In the genomic region with DNA sequence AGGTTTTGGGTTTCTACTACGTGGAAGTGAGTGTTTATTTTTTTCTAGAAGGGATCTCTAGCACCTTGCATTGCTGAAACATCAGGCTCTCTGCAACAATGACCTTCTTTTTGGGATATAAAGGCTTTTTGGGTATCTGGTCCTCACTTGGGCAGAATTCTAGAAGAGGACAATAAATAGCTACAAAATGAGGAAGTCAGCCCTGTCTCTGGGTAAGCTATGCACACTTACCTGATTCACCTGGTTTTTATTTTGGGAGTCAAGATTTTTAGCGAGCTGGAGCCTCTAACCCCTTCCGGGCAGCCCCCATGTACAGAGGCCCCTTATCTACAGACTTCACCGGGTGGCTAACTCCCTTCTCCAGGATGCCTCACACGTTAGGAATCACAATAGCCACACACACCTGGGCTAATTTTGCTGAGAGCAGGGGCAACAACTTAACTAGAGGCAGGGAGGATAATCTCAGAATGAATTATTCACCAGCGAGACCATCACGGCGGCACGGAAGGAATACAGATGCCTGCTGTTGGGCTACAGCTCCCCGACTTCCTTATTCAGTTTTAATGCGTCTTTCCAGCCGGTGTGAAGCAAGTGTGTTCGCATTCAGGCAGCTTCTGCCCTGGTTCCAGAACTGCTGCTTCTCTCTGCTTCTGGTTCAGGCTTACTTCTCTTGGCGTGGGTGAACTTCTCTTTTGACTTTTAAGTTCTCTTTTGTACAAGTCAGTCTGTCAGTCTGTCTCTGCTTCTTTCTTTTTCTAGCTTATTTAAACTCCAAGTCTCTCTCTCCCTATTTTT, we compare ENCODE assay signal across 23 cellular contexts.
DNase-seq lines count a peak whose midpoint lies in the region; ATAC-seq and TF ChIP-seq lines count a peak whose summit lies in the region.
"Had no signal": no experiment of that assay in that cellular context is flagged by ENCODE, and none has a peak within 500 bp of the region (broad histone marks: within the 10 kb centered on the region; RNA-seq: fewer than 3 reads in every experiment).

No MANE protein-coding gene starts in this region.

- WGBS in hepatocyte (ENCODE audit: low lambda C conversion rate, missing lambda C conversion rate) = 47% methylated on average over 14 of the region's 14 CpGs
- 57% methylated on average over 14 of the region's 14 CpGs for WGBS in smooth muscle cell (ENCODE audit: low lambda C conversion rate)

- DNase-seq in KG1 (lab: John Stamatoyannopoulos, UW) = peak; percentile 23
- no peak for DNase-seq in hepatocyte (ENCODE audit: low spot score)
- no peak for DNase-seq in smooth muscle cell (lab: John Stamatoyannopoulos, UW; ENCODE audit: unreplicated experiment)
- no peak for DNase-seq in T-helper 2 cell treated with Interferon-gamma antibody and Interleukin-4, amounts not matched to agents 5 μg/mL and 100 μg/mL, for 36 hours (ENCODE audit: low spot score)
- no peak for DNase-seq in GM19240 (ENCODE audit: insufficient read length, low spot score)
- DNase-seq: activated CD4-positive, alpha-beta T cell treated with anti-CD3 and anti-CD28 coated beads for 1 hour; activated CD8-positive, alpha-beta memory T cell treated with anti-CD3 and anti-CD28 coated beads for 24 hours; activated naive CD4-positive, alpha-beta T cell treated with anti-CD3 and anti-CD28 coated beads, Interleukin-2, amount 50 U/mL, for 16 hours; activated T-cell treated with anti-CD3 and anti-CD28 coated beads, Interleukin-2, amount 50 U/mL, for 48 hours; DMS53; GDM1; left colon; NCI-H146; NCI-H2171; NCI-H526 treated with DMSO at 0.1 percent for 48 hours; sigmoid colon had no signal

- H4K20me1 ChIP-seq in OCI-LY3 (ENCODE audit: insufficient read depth, low read length) (no peaks in the 10 kb centered on the region; the same call in 1 of the 2 replicates), hepatocyte (ENCODE audit: insufficient read depth, poor library complexity, severe bottlenecking) (no peaks in the 10 kb centered on the region), smooth muscle cell (ENCODE audit: low read depth) (no peaks in the 10 kb centered on the region)

- H3K9me3 Mint-ChIP-seq in T-helper 2 cell treated with Interferon-gamma antibody and Interleukin-4, amounts not matched to agents 5 μg/mL and 100 μg/mL, for 36 hours = no peaks in the 10 kb centered on the region
- H3K9me3 Mint-ChIP-seq: nephron had no signal

- no peaks in the 10 kb centered on the region for H3K79me2 ChIP-seq in OCI-LY3 (ENCODE audit: low read length)
- H3K79me2 ChIP-seq in hepatocyte = no peaks in the 10 kb centered on the region
- H3K79me2 ChIP-seq in smooth muscle cell (ENCODE audit: low read depth) = no peaks in the 10 kb centered on the region
- H3K79me2 ChIP-seq: parathyroid adenoma had no signal

- no peak overlapping the region for H2AFZ ChIP-seq in OCI-LY3 (ENCODE audit: low read depth, low read length)
- H2AFZ ChIP-seq in hepatocyte = no peak overlapping the region
- H2AFZ ChIP-seq in smooth muscle cell (ENCODE audit: low read depth) = no peak overlapping the region
- H2AFZ ChIP-seq: parathyroid adenoma had no signal

- peaks cover 66% of the 10 kb centered on the region for H3K27me3 ChIP-seq in OCI-LY3 (ENCODE audit: low read depth, low read length)
- H3K27me3 ChIP-seq in hepatocyte = peaks cover 10% of the 10 kb centered on the region
- H3K27me3 ChIP-seq in smooth muscle cell (ENCODE audit: low read depth) = peaks cover 3% of the 10 kb centered on the region
- H3K27me3 ChIP-seq: gastroesophageal sphincter, sigmoid colon, vagina had no signal

- H3K4me3 ChIP-seq in OCI-LY3 (ENCODE audit: low read length) = no peak overlapping the region
- H3K4me3 ChIP-seq in hepatocyte = no peak overlapping the region
- no peak overlapping the region for H3K4me3 ChIP-seq in smooth muscle cell
- H3K4me3 ChIP-seq: coronary artery, gastroesophageal sphincter, sigmoid colon, vagina had no signal

- H3K4me1 ChIP-seq in OCI-LY3 (ENCODE audit: low read length) = peaks cover 28% of the 10 kb centered on the region
- H3K4me1 ChIP-seq in hepatocyte (ENCODE audit: insufficient read depth) = peaks cover 15% of the 10 kb centered on the region
- no peaks in the 10 kb centered on the region for H3K4me1 ChIP-seq in smooth muscle cell (ENCODE audit: low read depth)

- H3K9ac ChIP-seq in OCI-LY3 (ENCODE audit: low read length) (no peak overlapping the region), smooth muscle cell (ENCODE audit: low read depth) (no peak overlapping the region)
- H3K9ac ChIP-seq: parathyroid adenoma had no signal

- no peak for ATAC-seq in HG02884 (IDR thresholded peaks at IDR 0.05; ENCODE audit: unreplicated experiment)
- ATAC-seq: gastroesophageal sphincter, left colon had no signal

- no peaks in the 10 kb centered on the region for H3K36me3 Mint-ChIP-seq in T-helper 2 cell treated with Interferon-gamma antibody and Interleukin-4, amounts not matched to agents 5 μg/mL and 100 μg/mL, for 36 hours (ENCODE audit: low read depth)

- TF ChIP-seq CTCF in OCI-LY3 (IDR thresholded peaks at IDR 0.05; ENCODE audit: low read depth, low read length) (no peak), hepatocyte (IDR thresholded peaks at IDR 0.05; ENCODE audit: poor library complexity) (no peak), smooth muscle cell (IDR thresholded peaks at IDR 0.05; ENCODE audit: borderline replicate concordance, insufficient read depth, poor library complexity, severe bottlenecking) (no peak)

- H3K36me3 ChIP-seq in OCI-LY3 (replicated peaks; ENCODE audit: low read depth, low read length) = no peaks in the 10 kb centered on the region
- no peaks in the 10 kb centered on the region for H3K36me3 ChIP-seq in hepatocyte (replicated peaks; ENCODE audit: insufficient read depth, low read depth)
- no peaks in the 10 kb centered on the region for H3K36me3 ChIP-seq in smooth muscle cell (ENCODE audit: low read depth)
- H3K36me3 ChIP-seq: gastroesophageal sphincter, sigmoid colon, vagina had no signal

- H3K27me3 Mint-ChIP-seq in T-helper 2 cell treated with Interferon-gamma antibody and Interleukin-4, amounts not matched to agents 5 μg/mL and 100 μg/mL, for 36 hours (ENCODE audit: low read depth) = peaks cover 46% of the 10 kb centered on the region

- H3K4me1 Mint-ChIP-seq in T-helper 2 cell treated with Interferon-gamma antibody and Interleukin-4, amounts not matched to agents 5 μg/mL and 100 μg/mL, for 36 hours (ENCODE audit: low read depth) = peaks cover 3% of the 10 kb centered on the region

- H3K4me3 Mint-ChIP-seq in T-helper 2 cell treated with Interferon-gamma antibody and Interleukin-4, amounts not matched to agents 5 μg/mL and 100 μg/mL, for 36 hours = no peak overlapping the region
- H3K4me3 Mint-ChIP-seq: nephron had no signal

- no peaks in the 10 kb centered on the region for H3K9me3 ChIP-seq in OCI-LY3 (ENCODE audit: insufficient read depth, low read length)
- no peaks in the 10 kb centered on the region for H3K9me3 ChIP-seq in hepatocyte (ENCODE audit: low read depth)
- no peaks in the 10 kb centered on the region for H3K9me3 ChIP-seq in smooth muscle cell (replicated peaks; ENCODE audit: low read depth)
- H3K9me3 ChIP-seq: gastroesophageal sphincter, sigmoid colon, vagina had no signal

- H3F3A ChIP-seq in smooth muscle cell (ENCODE audit: low read depth) = no peaks in the 10 kb centered on the region

- H3K27ac Mint-ChIP-seq in T-helper 2 cell treated with Interferon-gamma antibody and Interleukin-4, amounts not matched to agents 5 μg/mL and 100 μg/mL, for 36 hours = no peak overlapping the region
- H3K27ac Mint-ChIP-seq: nephron had no signal

- no peak overlapping the region for H3K27ac ChIP-seq in OCI-LY3 (ENCODE audit: low read length)
- H3K27ac ChIP-seq in hepatocyte = no peak overlapping the region
- H3K27ac ChIP-seq in smooth muscle cell (ENCODE audit: low read depth) = no peak overlapping the region
- H3K27ac ChIP-seq: coronary artery, gastroesophageal sphincter, parathyroid adenoma, sigmoid colon, vagina had no signal

- H3K4me2 ChIP-seq in OCI-LY3 (ENCODE audit: low read length) = peak overlapping the region; percentile 32
- H3K4me2 ChIP-seq in hepatocyte = peak overlapping the region; percentile 54
- H3K4me2 ChIP-seq in smooth muscle cell = peak overlapping the region; percentile 55

- H3K9me2 ChIP-seq in hepatocyte (replicated peaks; ENCODE audit: insufficient read depth) = no peaks in the 10 kb centered on the region
